1 cellular context compared by ENCODE assay signal in genomic region chr9:31848505-31849285, GRCh38.
A peak's percentile ranks its signal among the peaks of the same experiment; 100 is the strongest.
TF ChIP-seq lines count a peak whose summit lies in the region.

No MANE protein-coding gene starts in this region.

TF ChIP-seq in HepG2, 621 proteins besides CTCF, POLR2A, EP300 and RAD21 (continued from another document and continues in another):
- peak; percentile 48; the same call in 1 of the 2 replicates for TF ChIP-seq TEF (CRISPR knock-in tag; IDR thresholded peaks at IDR 0.05)
- no peak for TF ChIP-seq ZNF549 (CRISPR knock-in tag; IDR thresholded peaks at IDR 0.05)
- no peak for TF ChIP-seq ZNF44 (CRISPR knock-in tag; IDR thresholded peaks at IDR 0.05)
- TF ChIP-seq, protein P1, sequence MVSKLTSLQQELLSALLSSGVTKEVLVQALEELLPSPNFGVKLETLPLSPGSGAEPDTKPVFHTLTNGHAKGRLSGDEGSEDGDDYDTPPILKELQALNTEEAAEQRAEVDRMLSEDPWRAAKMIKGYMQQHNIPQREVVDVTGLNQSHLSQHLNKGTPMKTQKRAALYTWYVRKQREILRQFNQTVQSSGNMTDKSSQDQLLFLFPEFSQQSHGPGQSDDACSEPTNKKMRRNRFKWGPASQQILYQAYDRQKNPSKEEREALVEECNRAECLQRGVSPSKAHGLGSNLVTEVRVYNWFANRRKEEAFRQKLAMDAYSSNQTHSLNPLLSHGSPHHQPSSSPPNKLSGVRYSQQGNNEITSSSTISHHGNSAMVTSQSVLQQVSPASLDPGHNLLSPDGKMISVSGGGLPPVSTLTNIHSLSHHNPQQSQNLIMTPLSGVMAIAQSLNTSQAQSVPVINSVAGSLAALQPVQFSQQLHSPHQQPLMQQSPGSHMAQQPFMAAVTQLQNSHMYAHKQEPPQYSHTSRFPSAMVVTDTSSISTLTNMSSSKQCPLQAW (CRISPR knock-in tag; IDR thresholded peaks at IDR 0.05) = 0 out of 2 replicates have a peak, but pooled peaks have one; percentile 29
- TF ChIP-seq ARID4A (CRISPR knock-in tag; IDR thresholded peaks at IDR 0.05; ENCODE audit: borderline replicate concordance) = peak; percentile 41; the same call in 1 of the 2 replicates
- peak; percentile 38; the same call in 1 of the 2 replicates for TF ChIP-seq TFAP4 (IDR thresholded peaks at IDR 0.05; ENCODE audit: borderline replicate concordance, low read depth)
- 0 out of 2 replicates have a peak, but pooled peaks have one; percentile 42 for TF ChIP-seq ZNF773 (CRISPR knock-in tag; IDR thresholded peaks at IDR 0.05; ENCODE audit: borderline replicate concordance)
- TF ChIP-seq ZNF660 (CRISPR knock-in tag; IDR thresholded peaks at IDR 0.05; ENCODE audit: borderline replicate concordance, low read depth) = no peak
- TF ChIP-seq KDM2A (CRISPR knock-in tag; IDR thresholded peaks at IDR 0.05; ENCODE audit: borderline replicate concordance, low read depth) = 0 out of 2 replicates have a peak, but pooled peaks have one; percentile 23
- TF ChIP-seq MAFF (IDR thresholded peaks at IDR 0.05; ENCODE audit: low read depth, low read length) = no peak
- no peak for TF ChIP-seq IKZF1 (IDR thresholded peaks at IDR 0.05)
- TF ChIP-seq, protein P2, sequence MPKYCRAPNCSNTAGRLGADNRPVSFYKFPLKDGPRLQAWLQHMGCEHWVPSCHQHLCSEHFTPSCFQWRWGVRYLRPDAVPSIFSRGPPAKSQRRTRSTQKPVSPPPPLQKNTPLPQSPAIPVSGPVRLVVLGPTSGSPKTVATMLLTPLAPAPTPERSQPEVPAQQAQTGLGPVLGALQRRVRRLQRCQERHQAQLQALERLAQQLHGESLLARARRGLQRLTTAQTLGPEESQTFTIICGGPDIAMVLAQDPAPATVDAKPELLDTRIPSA (CRISPR knock-in tag; IDR thresholded peaks at IDR 0.05; ENCODE audit: borderline replicate concordance) = no peak
- no peak for TF ChIP-seq ZNF792 (CRISPR knock-in tag; IDR thresholded peaks at IDR 0.05)
- no peak for TF ChIP-seq KLF16 (CRISPR knock-in tag; IDR thresholded peaks at IDR 0.05)
- peak; percentile 49; the same call in 1 of the 2 replicates for TF ChIP-seq GATA4 (IDR thresholded peaks at IDR 0.05; ENCODE audit: borderline replicate concordance, low read depth)
- TF ChIP-seq AKAP8 (CRISPR knock-in tag; IDR thresholded peaks at IDR 0.05) = no peak
- 0 out of 2 replicates have a peak, but pooled peaks have one; percentile 18 for TF ChIP-seq KDM5B (CRISPR knock-in tag; IDR thresholded peaks at IDR 0.05; ENCODE audit: borderline replicate concordance)
- no peak; the same call in 1 of the 2 replicates for TF ChIP-seq KLF9 (CRISPR knock-in tag; IDR thresholded peaks at IDR 0.05; ENCODE audit: low read depth)
- no peak for TF ChIP-seq FOXO1 (CRISPR knock-in tag; IDR thresholded peaks at IDR 0.05)
- TF ChIP-seq CREB1 (IDR thresholded peaks at IDR 0.05) = no peak
- TF ChIP-seq CREB1 (CRISPR knock-in tag; IDR thresholded peaks at IDR 0.05) = 0 out of 2 replicates have a peak, but pooled peaks have one; percentile 27
- no peak; the same call in 1 of the 2 replicates for TF ChIP-seq ZNF230 (CRISPR knock-in tag; IDR thresholded peaks at IDR 0.05)
- no peak for TF ChIP-seq ZNF101 (CRISPR knock-in tag; IDR thresholded peaks at IDR 0.05; ENCODE audit: borderline replicate concordance, low read depth)
- no peak for TF ChIP-seq XBP1 (CRISPR knock-in tag; IDR thresholded peaks at IDR 0.05)
- TF ChIP-seq, protein P3, sequence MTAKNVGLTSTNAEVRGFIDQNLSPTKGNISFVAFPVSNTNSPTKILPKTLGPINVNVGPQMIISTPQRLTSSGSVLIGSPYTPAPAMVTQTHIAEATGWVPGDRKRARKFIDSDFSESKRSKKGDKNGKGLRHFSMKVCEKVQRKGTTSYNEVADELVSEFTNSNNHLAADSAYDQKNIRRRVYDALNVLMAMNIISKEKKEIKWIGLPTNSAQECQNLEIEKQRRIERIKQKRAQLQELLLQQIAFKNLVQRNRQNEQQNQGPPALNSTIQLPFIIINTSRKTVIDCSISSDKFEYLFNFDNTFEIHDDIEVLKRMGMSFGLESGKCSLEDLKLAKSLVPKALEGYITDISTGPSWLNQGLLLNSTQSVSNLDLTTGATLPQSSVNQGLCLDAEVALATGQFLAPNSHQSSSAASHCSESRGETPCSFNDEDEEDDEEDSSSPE (CRISPR knock-in tag; IDR thresholded peaks at IDR 0.05) = peak; percentile 38; the same call in 1 of the 2 replicates
- TF ChIP-seq ZNF75D (CRISPR knock-in tag; IDR thresholded peaks at IDR 0.05; ENCODE audit: borderline replicate concordance) = no peak
- no peak for TF ChIP-seq FOSL2 (CRISPR knock-in tag; IDR thresholded peaks at IDR 0.05)
- TF ChIP-seq CBFB (CRISPR knock-in tag; IDR thresholded peaks at IDR 0.05) = no peak
- TF ChIP-seq, protein P4, sequence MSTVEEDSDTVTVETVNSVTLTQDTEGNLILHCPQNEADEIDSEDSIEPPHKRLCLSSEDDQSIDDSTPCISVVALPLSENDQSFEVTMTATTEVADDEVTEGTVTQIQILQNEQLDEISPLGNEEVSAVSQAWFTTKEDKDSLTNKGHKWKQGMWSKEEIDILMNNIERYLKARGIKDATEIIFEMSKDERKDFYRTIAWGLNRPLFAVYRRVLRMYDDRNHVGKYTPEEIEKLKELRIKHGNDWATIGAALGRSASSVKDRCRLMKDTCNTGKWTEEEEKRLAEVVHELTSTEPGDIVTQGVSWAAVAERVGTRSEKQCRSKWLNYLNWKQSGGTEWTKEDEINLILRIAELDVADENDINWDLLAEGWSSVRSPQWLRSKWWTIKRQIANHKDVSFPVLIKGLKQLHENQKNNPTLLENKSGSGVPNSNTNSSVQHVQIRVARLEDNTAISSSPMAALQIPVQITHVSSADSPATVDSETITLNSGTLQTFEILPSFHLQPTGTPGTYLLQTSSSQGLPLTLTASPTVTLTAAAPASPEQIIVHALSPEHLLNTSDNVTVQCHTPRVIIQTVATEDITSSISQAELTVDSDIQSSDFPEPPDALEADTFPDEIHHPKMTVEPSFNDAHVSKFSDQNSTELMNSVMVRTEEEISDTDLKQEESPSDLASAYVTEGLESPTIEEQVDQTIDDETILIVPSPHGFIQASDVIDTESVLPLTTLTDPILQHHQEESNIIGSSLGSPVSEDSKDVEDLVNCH (CRISPR knock-in tag; IDR thresholded peaks at IDR 0.05) = no peak
- TF ChIP-seq MED1 (CRISPR knock-in tag; IDR thresholded peaks at IDR 0.05) = peak; percentile 67
- no peak for TF ChIP-seq ZSCAN29 (CRISPR knock-in tag; conservative IDR thresholded peaks at IDR 0.05)
- TF ChIP-seq STAG1 (CRISPR knock-in tag; IDR thresholded peaks at IDR 0.05) = 0 out of 2 replicates have a peak, but pooled peaks have one; percentile 6
- TF ChIP-seq ZNF703 (CRISPR knock-in tag; IDR thresholded peaks at IDR 0.05; ENCODE audit: borderline replicate concordance) = no peak
- peak; percentile 54; the same call in 1 of the 2 replicates for TF ChIP-seq TARDBP (CRISPR knock-in tag; IDR thresholded peaks at IDR 0.05)
- TF ChIP-seq PITX1 (CRISPR knock-in tag; IDR thresholded peaks at IDR 0.05) = peak; percentile 46; the same call in 1 of the 2 replicates
- no peak for TF ChIP-seq ZBTB3 (CRISPR knock-in tag; IDR thresholded peaks at IDR 0.05; ENCODE audit: borderline replicate concordance, low read depth)
- TF ChIP-seq SP5 (CRISPR knock-in tag; IDR thresholded peaks at IDR 0.05; ENCODE audit: borderline replicate concordance, low read depth) = 0 out of 2 replicates have a peak, but pooled peaks have one; percentile 59
- TF ChIP-seq PHF8 (CRISPR knock-in tag; IDR thresholded peaks at IDR 0.05) = peak; percentile 83
- peak; percentile 48; the same call in 1 of the 2 replicates for TF ChIP-seq NAIF1 (CRISPR knock-in tag; IDR thresholded peaks at IDR 0.05; ENCODE audit: borderline replicate concordance)
- peak; percentile 20; the same call in 1 of the 2 replicates for TF ChIP-seq ZNF335 (CRISPR knock-in tag; IDR thresholded peaks at IDR 0.05)
- TF ChIP-seq ZNF263 (CRISPR knock-in tag; IDR thresholded peaks at IDR 0.05) = peak; percentile 92
- TF ChIP-seq HOXD1 (CRISPR knock-in tag; IDR thresholded peaks at IDR 0.05) = 0 out of 2 replicates have a peak, but pooled peaks have one; percentile 43
- peak; percentile 70 for TF ChIP-seq ZNF800 (CRISPR knock-in tag; IDR thresholded peaks at IDR 0.05)
- TF ChIP-seq PAX8 (CRISPR knock-in tag; IDR thresholded peaks at IDR 0.05; ENCODE audit: borderline replicate concordance) = no peak
- no peak for TF ChIP-seq ZNF446 (CRISPR knock-in tag; IDR thresholded peaks at IDR 0.05)
- 0 out of 2 replicates have a peak, but pooled peaks have one; percentile 62 for TF ChIP-seq ZNF557 (CRISPR knock-in tag; IDR thresholded peaks at IDR 0.05)
- TF ChIP-seq POLR2G (IDR thresholded peaks at IDR 0.05; ENCODE audit: low read depth, low read length) = peak; percentile 95
- TF ChIP-seq ZNF567 (CRISPR knock-in tag; IDR thresholded peaks at IDR 0.05; ENCODE audit: borderline replicate concordance) = no peak
- TF ChIP-seq ZNF83 (CRISPR knock-in tag; IDR thresholded peaks at IDR 0.05; ENCODE audit: borderline replicate concordance) = no peak
- no peak for TF ChIP-seq HMGA1 (CRISPR knock-in tag; conservative IDR thresholded peaks at IDR 0.05)
- TF ChIP-seq, protein P5, sequence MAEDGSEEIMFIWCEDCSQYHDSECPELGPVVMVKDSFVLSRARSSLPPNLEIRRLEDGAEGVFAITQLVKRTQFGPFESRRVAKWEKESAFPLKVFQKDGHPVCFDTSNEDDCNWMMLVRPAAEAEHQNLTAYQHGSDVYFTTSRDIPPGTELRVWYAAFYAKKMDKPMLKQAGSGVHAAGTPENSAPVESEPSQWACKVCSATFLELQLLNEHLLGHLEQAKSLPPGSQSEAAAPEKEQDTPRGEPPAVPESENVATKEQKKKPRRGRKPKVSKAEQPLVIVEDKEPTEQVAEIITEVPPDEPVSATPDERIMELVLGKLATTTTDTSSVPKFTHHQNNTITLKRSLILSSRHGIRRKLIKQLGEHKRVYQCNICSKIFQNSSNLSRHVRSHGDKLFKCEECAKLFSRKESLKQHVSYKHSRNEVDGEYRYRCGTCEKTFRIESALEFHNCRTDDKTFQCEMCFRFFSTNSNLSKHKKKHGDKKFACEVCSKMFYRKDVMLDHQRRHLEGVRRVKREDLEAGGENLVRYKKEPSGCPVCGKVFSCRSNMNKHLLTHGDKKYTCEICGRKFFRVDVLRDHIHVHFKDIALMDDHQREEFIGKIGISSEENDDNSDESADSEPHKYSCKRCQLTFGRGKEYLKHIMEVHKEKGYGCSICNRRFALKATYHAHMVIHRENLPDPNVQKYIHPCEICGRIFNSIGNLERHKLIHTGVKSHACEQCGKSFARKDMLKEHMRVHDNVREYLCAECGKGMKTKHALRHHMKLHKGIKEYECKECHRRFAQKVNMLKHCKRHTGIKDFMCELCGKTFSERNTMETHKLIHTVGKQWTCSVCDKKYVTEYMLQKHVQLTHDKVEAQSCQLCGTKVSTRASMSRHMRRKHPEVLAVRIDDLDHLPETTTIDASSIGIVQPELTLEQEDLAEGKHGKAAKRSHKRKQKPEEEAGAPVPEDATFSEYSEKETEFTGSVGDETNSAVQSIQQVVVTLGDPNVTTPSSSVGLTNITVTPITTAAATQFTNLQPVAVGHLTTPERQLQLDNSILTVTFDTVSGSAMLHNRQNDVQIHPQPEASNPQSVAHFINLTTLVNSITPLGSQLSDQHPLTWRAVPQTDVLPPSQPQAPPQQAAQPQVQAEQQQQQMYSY (CRISPR knock-in tag; IDR thresholded peaks at IDR 0.05) = 0 out of 2 replicates have a peak, but pooled peaks have one; percentile 50
